ENCODE assay signal across 23 cellular contexts in the genomic region with DNA sequence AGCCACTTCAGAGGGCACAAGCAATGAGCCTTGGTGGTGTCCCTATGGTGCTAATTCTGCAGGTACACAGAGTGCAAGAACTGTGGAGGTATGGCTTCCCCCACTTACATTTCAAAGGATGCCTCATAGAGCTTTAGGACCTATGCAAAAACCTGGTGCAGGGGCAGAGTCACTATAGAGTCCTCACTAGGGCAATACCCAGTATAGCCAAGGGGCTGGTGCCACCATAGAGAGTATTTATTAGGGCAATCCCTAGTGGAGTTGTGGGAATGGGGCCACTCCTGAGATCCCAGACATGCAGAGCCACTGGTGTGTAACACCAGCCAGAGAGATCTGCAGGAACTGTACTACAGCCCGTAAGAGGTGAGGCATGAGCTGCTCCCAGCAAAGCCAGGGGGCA.
"Had no signal": no experiment of that assay in that cellular context is flagged by ENCODE, and none has a peak within 500 bp of the region (broad histone marks: within the 10 kb centered on the region; RNA-seq: fewer than 3 reads in every experiment).

No MANE protein-coding gene starts in this region.

- H3K4me1 Mint-ChIP-seq: mesothelial cell of epicardium, naive B cell, natural killer cell had no signal

- H3K4me3 Mint-ChIP-seq: mesothelial cell of epicardium, naive B cell, natural killer cell, type B pancreatic cell had no signal

- H3K27ac Mint-ChIP-seq: mesothelial cell of epicardium, natural killer cell, progenitor cell of endocrine pancreas, type B pancreatic cell had no signal

- H3K27me3 Mint-ChIP-seq: naive B cell, progenitor cell of endocrine pancreas had no signal

- H3K36me3 ChIP-seq: left ventricle myocardium inferior, ovary, suprapubic skin, thoracic aorta, tibial artery, uterus had no signal

- DNase-seq: islet precursor cell; left ventricle myocardium inferior; mesendoderm; naive B cell; natural killer cell; ovary; retina; right cardiac atrium; stimulated activated CD4-positive, alpha-beta T cell treated with anti-CD3 and anti-CD28 coated beads, Interleukin-12 subunit alpha, Interleukin-12 subunit beta, amount 100 ng/mL, for 4 hours; stimulated activated CD4-positive, alpha-beta T cell treated with anti-CD3 and anti-CD28 coated beads, Interleukin-15, amount 100 ng/mL, for 24 hours; stimulated activated CD4-positive, alpha-beta T cell treated with anti-CD3 and anti-CD28 coated beads, Interleukin-2, amount 100 ng/mL, for 24 hours; stimulated activated CD4-positive, alpha-beta T cell treated with anti-CD3 and anti-CD28 coated beads, Interleukin-4, amount 100 ng/mL, for 1 hour; stimulated activated naive CD4-positive, alpha-beta T cell treated with Interleukin-2 at 50 U/mL for 16 hours; tibial artery; uterus had no signal

- ATAC-seq: right cardiac atrium, sciatic nerve had no signal

- H3K9me3 ChIP-seq: left ventricle myocardium inferior, ovary, suprapubic skin, thoracic aorta, tibial artery, uterus had no signal

- H3K9me3 Mint-ChIP-seq: mesothelial cell of epicardium, natural killer cell, type B pancreatic cell had no signal

- H3K27me3 ChIP-seq: ovary, suprapubic skin, tibial artery, uterus had no signal

- H3K4me3 ChIP-seq: left ventricle myocardium inferior, lung, ovary, skin epidermis, suprapubic skin, thoracic aorta, tibial artery, uterus had no signal

- H3K4me1 ChIP-seq: left ventricle myocardium inferior, suprapubic skin, tibial artery, uterus had no signal

- H3K36me3 Mint-ChIP-seq: mesothelial cell of epicardium, naive B cell, natural killer cell, type B pancreatic cell had no signal

- H3K27ac ChIP-seq: left ventricle myocardium inferior, ovary, skin epidermis, suprapubic skin, thoracic aorta, tibial artery, uterus had no signal
